Comparison of ENCODE assay signal across 8 cellular contexts in the genomic region with DNA sequence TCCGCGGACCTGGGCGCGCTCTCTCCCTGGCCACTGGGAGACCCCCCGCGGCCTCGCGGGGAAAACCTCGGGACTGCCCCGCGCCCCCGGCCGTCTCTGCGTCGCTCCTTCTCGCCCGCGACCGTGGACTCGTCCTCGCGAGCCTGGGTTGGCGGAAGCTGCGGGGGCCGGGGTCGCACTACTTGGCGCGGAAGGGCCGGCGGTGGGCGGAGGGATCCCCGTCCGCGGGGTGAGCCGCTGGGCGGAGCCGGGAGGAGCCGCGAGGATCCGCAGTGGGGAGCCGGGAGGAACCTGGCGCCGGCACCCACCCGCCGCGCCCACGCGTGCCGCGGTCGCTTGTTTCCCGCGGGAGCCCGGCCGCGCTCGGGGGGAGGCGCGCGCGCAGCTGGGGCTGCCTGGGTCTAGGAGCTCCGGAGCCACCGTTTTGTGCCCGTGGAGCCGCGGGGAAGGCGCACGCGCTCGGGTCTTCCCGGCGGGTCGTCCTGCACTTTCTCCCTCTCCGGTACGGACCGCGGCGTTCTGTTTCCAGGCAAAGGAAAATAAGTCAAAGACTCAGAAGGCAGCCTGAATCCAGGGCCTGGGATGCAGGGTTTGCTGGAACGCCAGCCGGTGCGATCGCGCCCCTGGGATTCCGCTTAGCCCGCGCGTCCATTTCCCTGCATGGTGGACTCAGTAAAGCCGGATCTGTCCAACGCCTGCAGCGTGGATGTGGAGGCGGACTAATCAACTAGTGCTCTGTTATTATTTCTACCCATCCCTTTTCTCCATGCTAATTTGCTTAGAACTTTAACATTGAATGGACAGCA. TPM values are rescaled to one million over a fixed set of nuclear protein-coding genes. Genes with fewer than 3 reads are reported as not detected.
DNase-seq lines count a peak whose midpoint lies in the region; ATAC-seq and TF ChIP-seq lines count a peak whose summit lies in the region.

No MANE protein-coding gene starts in this region.

- peaks cover 15% of the 10 kb centered on the region for H3K4me1 ChIP-seq in ectodermal cell (ENCODE audit: control insufficient read depth, insufficient read depth, low read length)

- peak; percentile 79 for DNase-seq in AG10803 (ENCODE audit: low read depth)
- peak; percentile 92 for DNase-seq in NCI-H2227 (lab: John Stamatoyannopoulos, UW; ENCODE audit: unreplicated experiment)
- DNase-seq in activated CD4-positive, alpha-beta T cell treated with anti-CD3 and anti-CD28 coated beads, Interleukin-2, amount 50 U/mL, for 4 hours: peak; percentile 46 to 54
- peak; percentile 65 for DNase-seq in medulla oblongata (ENCODE audit: extremely low spot score)
- peak; percentile 52 to 75 (median 64) for DNase-seq in stimulated activated CD4-positive, alpha-beta T cell treated with anti-CD3 and anti-CD28 coated beads, TNF-alpha, amount 100 ng/mL, for 24 hours (ENCODE audit: low read depth in 3 of 3)

- no peaks in the 10 kb centered on the region for H3K9me3 ChIP-seq in ectodermal cell (ENCODE audit: control insufficient read depth, low read length)

- peaks cover 8% of the 10 kb centered on the region for H3K27me3 ChIP-seq in ectodermal cell (ENCODE audit: control insufficient read depth, insufficient read depth, low read length, poor library complexity, severe bottlenecking)

- H3K36me3 ChIP-seq in ectodermal cell (ENCODE audit: control insufficient read depth, insufficient read depth, low read length): no peaks in the 10 kb centered on the region

- 0 to 1% methylated on average over 91 of the region's 91 CpGs for WGBS in ectodermal cell, 2 experiments

- H3K4me3 ChIP-seq in AG10803 (ENCODE audit: low read length): peak overlapping the region; percentile 76
- peak overlapping the region; percentile 95 for H3K4me3 ChIP-seq in ectodermal cell (ENCODE audit: insufficient read depth, low read depth, low read length)

- TF ChIP-seq CTCF in AG10803 (conservative IDR thresholded peaks at IDR 0.05; ENCODE audit: low read length): no peak

- ATAC-seq in GM18508 (IDR thresholded peaks at IDR 0.05; ENCODE audit: insufficient read depth, unreplicated experiment) (peak; percentile 18), HG02981 (IDR thresholded peaks at IDR 0.05; ENCODE audit: unreplicated experiment) (peak; percentile 31)

- peak overlapping the region; percentile 87 for H3K27ac ChIP-seq in ectodermal cell (ENCODE audit: insufficient read depth, low read depth, low read length, poor library complexity, severe bottlenecking)

RNA-seq across cellular contexts. Expression of gene KMT2C, which starts 28.7 kb away (rescaled TPM):
- polyA plus RNA-seq in ectodermal cell (2013, experiment 1 of 4): 13.7 TPM
- 15.9 TPM for polyA plus RNA-seq in ectodermal cell (2013, experiment 2 of 4)
- 11.5 TPM for polyA plus RNA-seq in ectodermal cell (2013, experiment 3 of 4)
- 17.1 TPM for polyA plus RNA-seq in ectodermal cell (2013, experiment 4 of 4)

Comparison
In these comparisons a context has a peak if more than half of its experiments do, and no peak if none do; other contexts are left out.
1. Peak in every context shown above with its lines: DNase-seq, ATAC-seq, H3K4me3 ChIP-seq and H3K27ac ChIP-seq.